Comparison of ENCODE assay signal across 17 cellular contexts in genomic region chr15:57665939-57666338, GRCh38. TPM values are rescaled to one million over a fixed set of nuclear protein-coding genes. Genes with fewer than 3 reads are reported as not detected.
DNase-seq lines count a peak whose midpoint lies in the region; ATAC-seq and TF ChIP-seq lines count a peak whose summit lies in the region.
"Had no signal": no experiment of that assay in that cellular context is flagged by ENCODE, and none has a peak within 500 bp of the region (broad histone marks: within the 10 kb centered on the region; RNA-seq: fewer than 3 reads in every experiment).

No MANE protein-coding gene starts in this region.

- no peak for TF ChIP-seq EP300 in esophagus muscularis mucosa (IDR thresholded peaks at IDR 0.05)

- WGBS in esophagus muscularis mucosa: 87% methylated on average over 4 of the region's 4 CpGs

- intact Hi-C loops in left ventricle myocardium inferior (cut with micrococcal nuclease) (loop anchor here (10.0 kb wide), 1 partner anchor 69 kb away; no protein-coding TSS in a partner anchor), cardiac septum (cut with DNase I) (loop anchor here (5.0 to 10.0 kb wide), 2 partner anchors 61 to 199 kb away; no protein-coding TSS in a partner anchor), esophagus muscularis mucosa (cut with DNase I) (loop anchor here (5.0 kb wide), 2 partner anchors 66 to 196 kb away; no protein-coding TSS in a partner anchor), tibial artery (cut with DNase I; ENCODE audit: low total_unique reads) (loop anchor here (5.0 to 10.0 kb wide), 3 partner anchors 61 to 399 kb away; partner anchors contain the start of gene ALDH1A2)

- TF ChIP-seq CTCF in left ventricle myocardium inferior (IDR thresholded peaks at IDR 0.05; ENCODE audit: borderline replicate concordance) (no peak), RWPE2 (IDR thresholded peaks at IDR 0.05; ENCODE audit: poor library complexity, severe bottlenecking) (no peak), esophagus muscularis mucosa (IDR thresholded peaks at IDR 0.05) (no peak), tibial artery (IDR thresholded peaks at IDR 0.05) (no peak)

- H3K27ac ChIP-seq in left ventricle myocardium inferior (replicated peaks) (peak overlapping the region; percentile 29), RWPE2 (ENCODE audit: poor library complexity, severe bottlenecking) (peak overlapping the region; percentile 5), esophagus muscularis mucosa (replicated peaks in 1 of 4) (peak overlapping the region; percentile 54 to 58 (median 56)), tibial artery (no peak overlapping the region)
- H3K27ac ChIP-seq: BLaER1 treated with 17β-estradiol and CSF1 and Interleukin-3, amounts not matched to agents 10 nM and 100 nM had no signal

- H3K36me3 ChIP-seq in left ventricle myocardium inferior: peaks cover 26% of the 10 kb centered on the region
- peaks cover 7% of the 10 kb centered on the region for H3K36me3 ChIP-seq in RWPE2 (ENCODE audit: low read depth)
- peaks cover 10 to 61% (median 21%) of the 10 kb centered on the region in 4 donors for H3K36me3 ChIP-seq in esophagus muscularis mucosa
- no peaks in the 10 kb centered on the region for H3K36me3 ChIP-seq in tibial artery
- H3K36me3 ChIP-seq: BLaER1 treated with 17β-estradiol and CSF1 and Interleukin-3, amounts not matched to agents 10 nM and 100 nM had no signal

- H3K27me3 ChIP-seq in left ventricle myocardium inferior (ENCODE audit: low read depth) (no peaks in the 10 kb centered on the region), RWPE2 (ENCODE audit: insufficient read depth, poor library complexity, severe bottlenecking) (no peaks in the 10 kb centered on the region), esophagus muscularis mucosa (no peaks in the 10 kb centered on the region), tibial artery (no peaks in the 10 kb centered on the region)
- H3K27me3 ChIP-seq: BLaER1 treated with 17β-estradiol and CSF1 and Interleukin-3, amounts not matched to agents 10 nM and 100 nM had no signal

- no peak for TF ChIP-seq POLR2A in esophagus muscularis mucosa (IDR thresholded peaks at IDR 0.05; ENCODE audit: low read depth)

- peak; percentile 55; the same call in 2 of the 3 replicates for ATAC-seq in RWPE2 (ENCODE audit: low read depth)
- ATAC-seq in GM21737 (IDR thresholded peaks at IDR 0.05; ENCODE audit: unreplicated experiment): no peak
- ATAC-seq in GM19324 (IDR thresholded peaks at IDR 0.05; ENCODE audit: low FRiP score, unreplicated experiment): no peak
- ATAC-seq: GM23338 had no signal

- H3K4me3 ChIP-seq in left ventricle myocardium inferior (no peak overlapping the region), RWPE2 (ENCODE audit: severe bottlenecking) (no peak overlapping the region), esophagus muscularis mucosa (no peak overlapping the region), tibial artery (no peak overlapping the region)
- H3K4me3 ChIP-seq: BLaER1 treated with 17β-estradiol and CSF1 and Interleukin-3, amounts not matched to agents 10 nM and 100 nM; GM23338 had no signal

- H3K4me1 ChIP-seq in left ventricle myocardium inferior (peaks cover 57% of the 10 kb centered on the region), RWPE2 (ENCODE audit: insufficient read depth, poor library complexity, severe bottlenecking) (peaks cover 22% of the 10 kb centered on the region), esophagus muscularis mucosa (peaks cover 26 to 40% (median 36%) of the 10 kb centered on the region in 4 donors), tibial artery (peaks cover 0 to 14% (median 6%) of the 10 kb centered on the region in 4 donors)
- H3K4me1 ChIP-seq: BLaER1 treated with 17β-estradiol and CSF1 and Interleukin-3, amounts not matched to agents 10 nM and 100 nM had no signal

- H3K9me3 ChIP-seq in left ventricle myocardium inferior (replicated peaks): no peaks in the 10 kb centered on the region
- no peaks in the 10 kb centered on the region for H3K9me3 ChIP-seq in RWPE2 (ENCODE audit: severe bottlenecking)
- no peaks in the 10 kb centered on the region for H3K9me3 ChIP-seq in esophagus muscularis mucosa
- H3K9me3 ChIP-seq in tibial artery: no peaks in the 10 kb centered on the region
- H3K9me3 ChIP-seq: BLaER1 treated with 17β-estradiol and CSF1 and Interleukin-3, amounts not matched to agents 10 nM and 100 nM had no signal

- DNase-seq in left ventricle myocardium inferior (no peak), cardiac septum (ENCODE audit: low spot score) (no peak), RWPE2 (ENCODE audit: low spot score) (no peak), esophagus muscularis mucosa (ENCODE audit: extremely low spot score) (peak; percentile 12), NCI-H2227 (lab: John Stamatoyannopoulos, UW; ENCODE audit: unreplicated experiment) (no peak), tibial artery (no peak)
- DNase-seq: 8988T; ACHN; Calu3; CD4-positive, CD25-positive, alpha-beta regulatory T cell; DMS 273 treated with DMSO at 0.1 percent for 48 hours; GDM1; H7 had no signal

RNA-seq across cellular contexts. Expression of gene POLR2M, which starts 40.6 kb away (rescaled TPM):
- 53.6 TPM for total RNA-seq in left ventricle myocardium inferior
- total RNA-seq in cardiac septum: 80.8 TPM
- total RNA-seq in esophagus muscularis mucosa: 100 to 1,000 TPM; 133 to 799 (median 379) TPM

Comparison
In these comparisons a context has a peak if more than half of its experiments do, and no peak if none do; other contexts are left out.
1. H3K27ac ChIP-seq: peak in left ventricle myocardium inferior (single experiment), RWPE2 (single experiment) and esophagus muscularis mucosa (4 of 4); none in tibial artery (0 of 2).